14 cellular contexts compared by ENCODE assay signal in the genomic region with DNA sequence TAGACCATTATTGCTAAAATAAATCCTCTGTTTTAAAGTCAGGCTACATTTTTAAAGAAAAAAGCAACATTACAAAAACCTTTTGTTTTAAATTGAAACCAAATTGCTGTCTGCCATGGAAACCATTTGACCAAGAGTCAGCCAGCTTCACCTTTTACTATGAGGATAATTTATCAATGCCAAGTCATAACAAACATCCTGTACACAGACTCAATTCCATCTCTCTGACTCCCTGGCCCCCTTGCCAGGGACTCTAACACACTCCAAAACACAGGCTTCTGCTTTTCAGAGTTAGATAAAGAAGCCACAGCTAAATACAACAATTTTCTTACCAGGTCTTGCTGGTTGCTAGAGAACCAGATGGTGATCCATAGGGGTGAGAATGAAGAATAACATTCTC.
DNase-seq lines count a peak whose midpoint lies in the region; ATAC-seq and TF ChIP-seq lines count a peak whose summit lies in the region.
"Had no signal": no experiment of that assay in that cellular context is flagged by ENCODE, and none has a peak within 500 bp of the region (broad histone marks: within the 10 kb centered on the region; RNA-seq: fewer than 3 reads in every experiment).

No MANE protein-coding gene starts in this region.

- H3K36me3 Mint-ChIP-seq in T-helper 17 cell (ENCODE audit: low read depth) = peaks cover 2% of the 10 kb centered on the region

- H3K4me3 ChIP-seq in choroid plexus epithelial cell (ENCODE audit: low read depth, low read length) = no peak overlapping the region

- no peaks in the 10 kb centered on the region for H3K9me3 ChIP-seq in T-helper 17 cell (ENCODE audit: control insufficient read depth, low read length, poor library complexity, severe bottlenecking)

- peak; percentile 48 for DNase-seq in AG08396 (ENCODE audit: low spot score)
- peak; percentile 60 to 77 for DNase-seq in NCI-H1930 (lab: John Stamatoyannopoulos, UW)
- peak; percentile 39 for DNase-seq in choroid plexus epithelial cell (ENCODE audit: low read depth)
- peak; percentile 6 for DNase-seq in myocyte (ENCODE audit: low read depth)
- DNase-seq in T-helper 17 cell = no peak
- DNase-seq in SK-N-DZ (ENCODE audit: low spot score) = no peak
- DNase-seq in NCI-H2227 treated with DMSO at 0.1 percent for 48 hours (lab: John Stamatoyannopoulos, UW) = no peak
- DNase-seq in NCI-H510A treated with DMSO at 0.1 percent for 48 hours (lab: John Stamatoyannopoulos, UW) = no peak
- DNase-seq: activated T-cell treated with anti-CD3 and anti-CD28 coated beads, Interleukin-2, amount 50 U/mL, for 48 hours; CD4-positive, alpha-beta memory T cell; NCI-H345; stimulated activated naive CD4-positive, alpha-beta T cell treated with Interleukin-2 at 50 U/mL for 16 hours; T-helper 2 cell had no signal

- no peak for ATAC-seq in T-helper 17 cell

- peaks cover 2% of the 10 kb centered on the region for H3K4me1 Mint-ChIP-seq in T-helper 17 cell

- H3K4me3 Mint-ChIP-seq in T-helper 17 cell = no peak overlapping the region
- H3K4me3 Mint-ChIP-seq: CD4-positive, alpha-beta memory T cell; dendritic cell treated with granulocyte-macrophage colony-stimulating factor and Interleukin-4, amounts not matched to agents 40 ng/mL and 50 ng/mL, for 4 days had no signal

- TF ChIP-seq CTCF in choroid plexus epithelial cell (conservative IDR thresholded peaks at IDR 0.05; ENCODE audit: low read depth, low read length) = no peak

- no peaks in the 10 kb centered on the region for H3K27me3 Mint-ChIP-seq in T-helper 17 cell

- no peak overlapping the region for H3K27ac Mint-ChIP-seq in T-helper 17 cell
- H3K27ac Mint-ChIP-seq: CD4-positive, alpha-beta memory T cell; dendritic cell treated with granulocyte-macrophage colony-stimulating factor and Interleukin-4, amounts not matched to agents 40 ng/mL and 50 ng/mL, for 4 days had no signal

Comparison
In these comparisons a context has a peak if more than half of its experiments do, and no peak if none do; other contexts are left out.
1. DNase-seq: peak in AG08396 (single experiment), NCI-H1930 (2 of 2), choroid plexus epithelial cell (single experiment) and myocyte (single experiment); none in T-helper 17 cell (0 of 3), SK-N-DZ (single experiment), NCI-H2227 treated with DMSO at 0.1 percent for 48 hours (single experiment) and NCI-H510A treated with DMSO at 0.1 percent for 48 hours (single experiment).